Comparison of ENCODE assay signal across 10 cellular contexts in genomic region chr19:44926245-44927077, GRCh38. TPM values are rescaled to one million over a fixed set of nuclear protein-coding genes. Genes with fewer than 3 reads are reported as not detected.
A peak's percentile ranks its signal among the peaks of the same experiment; 100 is the strongest.
DNase-seq lines count a peak whose midpoint lies in the region; ATAC-seq, FAIRE-seq and TF ChIP-seq lines count a peak whose summit lies in the region.
"Not testable (repeated sequence)": the region's sequence is repeated elsewhere in the genome, so short reads cannot be mapped to it uniquely, and the experiment has no call there.
"Had no signal": no experiment of that assay in that cellular context is flagged by ENCODE, and none has a peak within 500 bp of the region (broad histone marks: within the 10 kb centered on the region; RNA-seq: fewer than 3 reads in every experiment).

No MANE protein-coding gene starts in this region.

- RAD21 ChIA-PET in GM12878 (lab: Charles Lee; ENCODE audit: unreplicated experiment), result interaction anchor here (0.5 kb wide), 1 partner anchor 71 kb away, joined by 4 read pairs; no protein-coding TSS in a partner anchor

- TF ChIP-seq CTCF in GM12878 (IDR thresholded peaks at IDR 0.05 in 2 of 3, conservative IDR thresholded peaks at IDR 0.05 in 1 of 3; ENCODE audit: control insufficient read depth in 2 of 3, extremely low read depth in 1 of 3, insufficient read depth in 1 of 3, low read depth in 3 of 3, low read length in 3 of 3); gastroesophageal sphincter (IDR thresholded peaks at IDR 0.05); mucosa of descending colon (IDR thresholded peaks at IDR 0.05); stomach (IDR thresholded peaks at IDR 0.05): not testable (repeated sequence)

- not testable (repeated sequence) for H4K20me1 ChIP-seq in GM23248 (ENCODE audit: insufficient read depth); GM12878 (ENCODE audit: control insufficient read depth, insufficient read depth)

- SMC1A ChIA-PET in GM12878 (lab: Charles Lee; ENCODE audit: uncharacterized antibody, unreplicated experiment), result not testable (repeated sequence)

- H2AFZ ChIP-seq in GM23248, result peak overlapping the region; percentile 59; the same call in 1 of the 2 replicates
- H2AFZ ChIP-seq in GM12878 (ENCODE audit: control insufficient read depth, low read depth, low read length), result not testable (repeated sequence)

- TF ChIP-seq POLR2A in GM12878 (IDR thresholded peaks at IDR 0.05; ENCODE audit: low read depth, low read length); gastroesophageal sphincter (IDR thresholded peaks at IDR 0.05); stomach (IDR thresholded peaks at IDR 0.05): not testable (repeated sequence)

- POLR2A ChIA-PET in GM12878 (lab: Charles Lee), result not testable (repeated sequence)

- not testable (repeated sequence) for FAIRE-seq in GM12878 (lab: Jason Lieb, UNC)

- H3F3A ChIP-seq in GM23248 (ENCODE audit: insufficient read depth), result not testable (repeated sequence)

- not testable (repeated sequence) for DNase-seq in GM23248; GM12878 (ENCODE audit: low read depth, low spot score); mucosa of descending colon; stomach
- DNase-seq in SJCRH30, result peak in 1 of 2 experiments; percentile 39

- 44 to 56% methylated on average over 9 to 18 of the region's 19 CpGs for WGBS in GM23248 (ENCODE audit: low coverage in 1 of 2, low lambda C conversion rate in 2 of 2, missing lambda C conversion rate in 2 of 2), 2 experiments
- 30% methylated on average over 17 of the region's 19 CpGs for WGBS in GM12878 (ENCODE audit: insufficient coverage, insufficient replicate concordance, low lambda C conversion rate, missing lambda C conversion rate)
- WGBS in gastroesophageal sphincter (ENCODE audit: low coverage in 1 of 2), 2 donors, result 50 to 73% methylated on average over 8 to 10 of the region's 19 CpGs
- 34 to 63% (median 50%) methylated on average over 9 to 19 of the region's 19 CpGs for WGBS in stomach, 5 donors

- H3K4me1 ChIP-seq in GM23248 (ENCODE audit: insufficient read depth); GM12878 (ENCODE audit: control insufficient read depth, insufficient read depth, low read length); mucosa of descending colon (ENCODE audit: low read depth): not testable (repeated sequence)
- peaks cover 26% of the 10 kb centered on the region for H3K4me1 ChIP-seq in SJCRH30
- H3K4me1 ChIP-seq in gastroesophageal sphincter, result peaks cover 0 to 32% (median 3%) of the 10 kb centered on the region in 3 donors
- peaks cover 5 to 37% (median 15%) of the 10 kb centered on the region in 4 donors for H3K4me1 ChIP-seq in stomach

- H3K79me2 ChIP-seq in GM23248 (ENCODE audit: insufficient read depth); GM12878 (ENCODE audit: control insufficient read depth, insufficient read depth, low read length): not testable (repeated sequence)

- not testable (repeated sequence) for H3K27ac ChIP-seq in GM23248; SJCRH30; GM12878 (ENCODE audit: control insufficient read depth, insufficient read depth); gastroesophageal sphincter
- peak overlapping the region in 3 of 5 donors; percentile 18 to 67 (median 43) for H3K27ac ChIP-seq in stomach

- intact Hi-C loops in GM12878 (cut with micrococcal nuclease; ENCODE audit: unreplicated experiment); mucosa of descending colon (cut with DNase I, micrococcal nuclease); stomach (cut with DNase I; ENCODE audit: low total_unique reads): not testable (repeated sequence)

- CTCF ChIA-PET in GM12878 (lab: Yijun Ruan, JAX), result not testable (repeated sequence)

- H3K27me3 ChIP-seq in GM23248 (replicated peaks; ENCODE audit: insufficient read depth); SJCRH30; GM12878 (replicated peaks in 1 of 2; ENCODE audit: control insufficient read depth in 2 of 2, insufficient read depth in 2 of 2, low read length in 1 of 2); gastroesophageal sphincter; stomach: not testable (repeated sequence)

- not testable (repeated sequence) for H3K9me2 ChIP-seq in GM23248 (ENCODE audit: insufficient read depth)

- in situ Hi-C loops in GM23248 (cut with MboI); GM12878 (cut with MboI): not testable (repeated sequence)

- H3K9me3 ChIP-seq in GM23248 (ENCODE audit: low read depth); SJCRH30 (replicated peaks); GM12878 (replicated peaks; ENCODE audit: control insufficient read depth, insufficient read depth, low read length); gastroesophageal sphincter; mucosa of descending colon; stomach: not testable (repeated sequence)

- H3K4me2 ChIP-seq in GM23248 (ENCODE audit: unreplicated experiment), result peak overlapping the region; percentile 44
- not testable (repeated sequence) for H3K4me2 ChIP-seq in GM12878 (ENCODE audit: control insufficient read depth, insufficient read depth)

- H3K36me3 ChIP-seq in GM23248 (ENCODE audit: low read depth); SJCRH30; GM12878 (ENCODE audit: control insufficient read depth in 2 of 2, insufficient read depth in 2 of 2, low read length in 1 of 2); gastroesophageal sphincter; mucosa of descending colon (ENCODE audit: low read depth); stomach: not testable (repeated sequence)

- ATAC-seq in GM12878 (peak; percentile 17; the same call in 2 of the 3 replicates), gastroesophageal sphincter (peak; percentile 16), mucosa of descending colon (peak; percentile 28)

- not testable (repeated sequence) for TF ChIP-seq RAD21 in GM12878 (IDR thresholded peaks at IDR 0.05; ENCODE audit: insufficient read depth, low read depth, low read length)

- not testable (repeated sequence) for BruUV-seq in GM12878 (replicated peaks; lab: Mats Ljungman, UMichigan)

- H3K9ac ChIP-seq in GM23248; GM12878 (ENCODE audit: control insufficient read depth, insufficient read depth, low read length): not testable (repeated sequence)

- H3K4me3 ChIP-seq in GM23248, result 0 out of 2 replicates have a peak overlapping the region, but pooled peaks have one; percentile 36
- H3K4me3 ChIP-seq in SJCRH30, result peak overlapping the region; percentile 36
- H3K4me3 ChIP-seq in GM12878, mucosa of descending colon: not testable (repeated sequence)
- H3K4me3 ChIP-seq in gastroesophageal sphincter, result peak overlapping the region in 1 of 2 donors; percentile 34
- H3K4me3 ChIP-seq in stomach, result peak overlapping the region in 2 of 4 donors; percentile 13 to 24

- not testable (repeated sequence) for TF ChIP-seq EP300 in GM12878 (IDR thresholded peaks at IDR 0.05; ENCODE audit: borderline replicate concordance in 1 of 2, control insufficient read depth in 1 of 2, low read depth in 2 of 2, low read length in 2 of 2); gastroesophageal sphincter (IDR thresholded peaks at IDR 0.05); stomach (IDR thresholded peaks at IDR 0.05)

RNA-seq across cellular contexts. Expression of gene APOC1, which starts 12.1 kb away (rescaled TPM):
- not detected in 2 replicates for total RNA-seq in GM23248 (2014; rRNA removed; shearing (Covaris generic))
- polyA plus RNA-seq in GM23248 (2016; fragmentation: Nextera tagmentation; extraction: Ambion mirVana), result 0.49 TPM in 1 of 2 replicates, not detected in the other
- 18.3 and 22.9 TPM in 2 replicates for total RNA-seq in SJCRH30 (2014; rRNA removed; shearing (Covaris generic))
- not detected in 2 replicates for total RNA-seq in GM12878 (2013; cell fraction: nucleolus; rRNA removed)
- 0.73 and 1.3 TPM in 2 replicates for total RNA-seq in GM12878 (2014; rRNA removed)
- total RNA-seq in GM12878 (2014; rRNA removed; fragmentation: Illumina TruSeq; extraction: Trizol), result 0.76 and 2.4 TPM in 2 replicates
- total RNA-seq in GM12878 (2021), result 2.7 and 3.8 TPM in 2 replicates
- 1.1 TPM for polyA plus RNA-seq in GM12878 (2011; ENCODE audit: low read depth)
- polyA plus RNA-seq in GM12878 (2011; rRNA removed), result 1.0 and 1.7 TPM in 2 replicates
- 0.85 and 1.2 TPM in 2 replicates for polyA plus RNA-seq in GM12878 (2011; cell fraction: cytosol; rRNA removed)
- polyA plus RNA-seq in GM12878 (2011; cell fraction: nucleus; rRNA removed), result 1.1 TPM in 1 of 2 replicates, not detected in the other
- polyA plus RNA-seq in GM12878 (2012), result 8.3 and 12.1 TPM in 2 replicates
- 3.8 TPM in 1 of 2 replicates, not detected in the other for polyA plus RNA-seq in GM12878 (2014; fragmentation: Illumina TruSeq; extraction: Trizol)
- polyA plus RNA-seq in GM12878 (2014; fragmentation: Nextera tagmentation; extraction: Ambion mirVana), result 1 to 10 TPM; 2.4 to 4.0 TPM
- 0.47 and 0.83 TPM in 2 replicates for polyA plus RNA-seq in GM12878 (2014; rRNA removed)
- 1 to 10 TPM; 2.8 to 3.9 TPM for polyA plus RNA-seq in GM12878 (2016; fragmentation: Nextera tagmentation; extraction: Ambion mirVana)
- 0.73 TPM in 1 of 2 replicates, not detected in the other for polyA minus RNA-seq in GM12878 (2011; rRNA and poly(A)+ RNA removed)
- polyA minus RNA-seq in GM12878 (2011; cell fraction: cytosol; rRNA and poly(A)+ RNA removed), result not detected in 2 replicates
- polyA minus RNA-seq in GM12878 (2011; cell fraction: nucleus; rRNA and poly(A)+ RNA removed), result not detected in 2 replicates
- 1 to 10 TPM in 2 of 4 donors, not detected in 2; 2.2 to 4.8 TPM for total RNA-seq in gastroesophageal sphincter
- 10 to 100 TPM in 1 of 3 donors, 1 to 10 TPM in 2; 3.6 to 12.7 (median 9.8) TPM for total RNA-seq in mucosa of descending colon
- total RNA-seq in stomach, result 10 to 100 TPM in 1 of 5 donors, 1 to 10 TPM in 2, not detected in 2; 5.4 to 70.6 (median 5.7) TPM
- polyA plus RNA-seq in stomach, result 10 to 100 TPM; 13.3 to 68.3 (median 21.9) TPM

RNA-seq across cellular contexts. Expression of gene APOC4, which starts 15.6 kb away (rescaled TPM):
- not detected in 2 replicates for total RNA-seq in GM23248 (2014; rRNA removed; shearing (Covaris generic))
- polyA plus RNA-seq in GM23248 (2016; fragmentation: Nextera tagmentation; extraction: Ambion mirVana) (not detected in 2 replicates), GM12878 (2011; rRNA removed) (not detected in 2 replicates), GM12878 (2014; fragmentation: Illumina TruSeq; extraction: Trizol) (1.4 TPM in 1 of 2 replicates, not detected in the other), GM12878 (2014; fragmentation: Nextera tagmentation; extraction: Ambion mirVana) (not detected), GM12878 (2014; rRNA removed) (not detected in 2 replicates), GM12878 (2016; fragmentation: Nextera tagmentation; extraction: Ambion mirVana) (not detected), stomach (under 1 TPM in 1 of 3 donors, not detected in 2; 0.33 TPM)
- total RNA-seq in SJCRH30 (2014; rRNA removed; shearing (Covaris generic)), result 0.20 TPM in 1 of 2 replicates, not detected in the other
- total RNA-seq in GM12878 (2013; cell fraction: nucleolus; rRNA removed), result not detected in 2 replicates
- total RNA-seq in GM12878 (2014; rRNA removed) (not detected in 2 replicates), GM12878 (2014; rRNA removed; fragmentation: Illumina TruSeq; extraction: Trizol) (not detected in 2 replicates), GM12878 (2021) (not detected in 2 replicates), gastroesophageal sphincter (not detected), mucosa of descending colon (not detected), stomach (not detected)
- not detected for polyA plus RNA-seq in GM12878 (2011; ENCODE audit: low read depth)
- polyA plus RNA-seq in GM12878 (2011; cell fraction: cytosol; rRNA removed), result not detected in 2 replicates
- polyA plus RNA-seq in GM12878 (2011; cell fraction: nucleus; rRNA removed), result not detected in 2 replicates
- polyA plus RNA-seq in GM12878 (2012), result not detected in 2 replicates
- polyA minus RNA-seq in GM12878 (2011; rRNA and poly(A)+ RNA removed), result not detected in 2 replicates
- polyA minus RNA-seq in GM12878 (2011; cell fraction: cytosol; rRNA and poly(A)+ RNA removed), result not detected in 2 replicates
- polyA minus RNA-seq in GM12878 (2011; cell fraction: nucleus; rRNA and poly(A)+ RNA removed), result not detected in 2 replicates
- total RNA-seq: dermis blood vessel endothelial cell, MCF 10A, pulmonary artery endothelial cell, Right ventricle myocardium superior had no signal

RNA-seq across cellular contexts. Expression of gene APOC2, which starts 19.4 kb away (rescaled TPM):
- not detected in 2 replicates for total RNA-seq in GM23248 (2014; rRNA removed; shearing (Covaris generic))
- not detected in 2 replicates for polyA plus RNA-seq in GM23248 (2016; fragmentation: Nextera tagmentation; extraction: Ambion mirVana)
- not detected in 2 replicates for total RNA-seq in SJCRH30 (2014; rRNA removed; shearing (Covaris generic))
- total RNA-seq in GM12878 (2013; cell fraction: nucleolus; rRNA removed), result not detected in 2 replicates
- total RNA-seq in GM12878 (2014; rRNA removed), result not detected in 2 replicates
- total RNA-seq in GM12878 (2014; rRNA removed; fragmentation: Illumina TruSeq; extraction: Trizol), result not detected in 2 replicates
- total RNA-seq in GM12878 (2021), result not detected in 2 replicates
- polyA plus RNA-seq in GM12878 (2011; ENCODE audit: low read depth), result not detected
- polyA plus RNA-seq in GM12878 (2011; rRNA removed), result 0.52 and 0.72 TPM in 2 replicates
- 1.2 and 1.3 TPM in 2 replicates for polyA plus RNA-seq in GM12878 (2011; cell fraction: cytosol; rRNA removed)
- not detected in 2 replicates for polyA plus RNA-seq in GM12878 (2011; cell fraction: nucleus; rRNA removed)
- polyA plus RNA-seq in GM12878 (2012), result 0.49 TPM in 1 of 2 replicates, not detected in the other
- not detected in 2 replicates for polyA plus RNA-seq in GM12878 (2014; fragmentation: Illumina TruSeq; extraction: Trizol)
- polyA plus RNA-seq in GM12878 (2014; fragmentation: Nextera tagmentation; extraction: Ambion mirVana), result not detected
- polyA plus RNA-seq in GM12878 (2014; rRNA removed), result not detected in 2 replicates
- not detected for polyA plus RNA-seq in GM12878 (2016; fragmentation: Nextera tagmentation; extraction: Ambion mirVana)
- 0.41 TPM in 1 of 2 replicates, not detected in the other for polyA minus RNA-seq in GM12878 (2011; rRNA and poly(A)+ RNA removed)
- polyA minus RNA-seq in GM12878 (2011; cell fraction: cytosol; rRNA and poly(A)+ RNA removed), result not detected in 2 replicates
- not detected in 2 replicates for polyA minus RNA-seq in GM12878 (2011; cell fraction: nucleus; rRNA and poly(A)+ RNA removed)
- not detected for total RNA-seq in gastroesophageal sphincter
- 1 to 10 TPM in 1 of 3 donors, under 1 TPM in 2; 0.80 to 1.6 (median 0.98) TPM for total RNA-seq in mucosa of descending colon
- total RNA-seq in stomach, result 10 to 100 TPM in 1 of 5 donors, not detected in 4; 16.8 TPM
- 1 to 10 TPM in 1 of 3 donors, under 1 TPM in 1, not detected in 1; 0.75 to 2.5 TPM for polyA plus RNA-seq in stomach
- total RNA-seq: dermis blood vessel endothelial cell, MCF 10A, pulmonary artery endothelial cell, Right ventricle myocardium superior had no signal

RNA-seq across cellular contexts. Expression of gene APOE, which starts 20.9 kb away (rescaled TPM):
- 0.76 TPM in 1 of 2 replicates, not detected in the other for total RNA-seq in GM23248 (2014; rRNA removed; shearing (Covaris generic))
- polyA plus RNA-seq in GM23248 (2016; fragmentation: Nextera tagmentation; extraction: Ambion mirVana), result 0.60 and 0.87 TPM in 2 replicates
- total RNA-seq in SJCRH30 (2014; rRNA removed; shearing (Covaris generic)), result 4.5 and 6.5 TPM in 2 replicates
- 1.4 and 4.5 TPM in 2 replicates for total RNA-seq in GM12878 (2013; cell fraction: nucleolus; rRNA removed)
- total RNA-seq in GM12878 (2014; rRNA removed), result 0.11 and 0.51 TPM in 2 replicates
- total RNA-seq in GM12878 (2014; rRNA removed; fragmentation: Illumina TruSeq; extraction: Trizol), result 0.22 TPM in 1 of 2 replicates, not detected in the other
- 3.4 and 3.7 TPM in 2 replicates for total RNA-seq in GM12878 (2021)
- polyA plus RNA-seq in GM12878 (2011; ENCODE audit: low read depth), result not detected
- 0.38 and 0.50 TPM in 2 replicates for polyA plus RNA-seq in GM12878 (2011; rRNA removed)
- polyA plus RNA-seq in GM12878 (2011; cell fraction: cytosol; rRNA removed), result 0.52 and 0.62 TPM in 2 replicates
- polyA plus RNA-seq in GM12878 (2011; cell fraction: nucleus; rRNA removed), result 4.2 and 5.8 TPM in 2 replicates
- 0.42 and 0.88 TPM in 2 replicates for polyA plus RNA-seq in GM12878 (2012)
- polyA plus RNA-seq in GM12878 (2014; fragmentation: Illumina TruSeq; extraction: Trizol), result not detected in 2 replicates
- not detected for polyA plus RNA-seq in GM12878 (2014; fragmentation: Nextera tagmentation; extraction: Ambion mirVana)
- 0.33 and 1.1 TPM in 2 replicates for polyA plus RNA-seq in GM12878 (2014; rRNA removed)
- polyA plus RNA-seq in GM12878 (2016; fragmentation: Nextera tagmentation; extraction: Ambion mirVana), result under 1 TPM in 1 of 2 experiments, not detected in 1; 0.93 TPM
- polyA minus RNA-seq in GM12878 (2011; rRNA and poly(A)+ RNA removed), result not detected in 2 replicates
- polyA minus RNA-seq in GM12878 (2011; cell fraction: cytosol; rRNA and poly(A)+ RNA removed), result not detected in 2 replicates
- polyA minus RNA-seq in GM12878 (2011; cell fraction: nucleus; rRNA and poly(A)+ RNA removed), result not detected in 2 replicates
- total RNA-seq in gastroesophageal sphincter, result 10 to 100 TPM in 3 of 4 donors, 1 to 10 TPM in 1; 7.8 to 44.4 (median 31.7) TPM
- total RNA-seq in mucosa of descending colon, result 10 to 100 TPM; 32.7 to 74.6 (median 46.2) TPM
- total RNA-seq in stomach, result 100 to 1,000 TPM in 3 of 5 donors, 10 to 100 TPM in 2; 13.4 to 485 (median 235) TPM
- polyA plus RNA-seq in stomach, result 100 to 1,000 TPM in 1 of 3 donors, 10 to 100 TPM in 2; 35.1 to 166 (median 72.2) TPM

RNA-seq across cellular contexts. Expression of gene CLPTM1, which starts 28.7 kb away (rescaled TPM):
- total RNA-seq in GM23248 (2014; rRNA removed; shearing (Covaris generic)), result 40.5 and 42.5 TPM in 2 replicates
- polyA plus RNA-seq in GM23248 (2016; fragmentation: Nextera tagmentation; extraction: Ambion mirVana) (103 and 109 TPM in 2 replicates), GM12878 (2011; rRNA removed) (13.3 and 33.1 TPM in 2 replicates), GM12878 (2014; fragmentation: Illumina TruSeq; extraction: Trizol) (28.5 and 51.2 TPM in 2 replicates), GM12878 (2014; fragmentation: Nextera tagmentation; extraction: Ambion mirVana) (1 to 10 TPM in 1 of 2 experiments, under 1 TPM in 1; 0.42 to 2.3 TPM), GM12878 (2014; rRNA removed) (36.2 and 43.4 TPM in 2 replicates), GM12878 (2016; fragmentation: Nextera tagmentation; extraction: Ambion mirVana) (10 to 100 TPM; 56.6 to 60.9 TPM), stomach (10 to 100 TPM; 43.4 to 73.3 (median 60.1) TPM)
- total RNA-seq in SJCRH30 (2014; rRNA removed; shearing (Covaris generic)), result 36.0 and 37.9 TPM in 2 replicates
- 48.2 and 53.9 TPM in 2 replicates for total RNA-seq in GM12878 (2013; cell fraction: nucleolus; rRNA removed)
- total RNA-seq in GM12878 (2014; rRNA removed) (22.5 and 34.3 TPM in 2 replicates), GM12878 (2014; rRNA removed; fragmentation: Illumina TruSeq; extraction: Trizol) (10.5 and 14.4 TPM in 2 replicates), GM12878 (2021) (70.6 and 72.6 TPM in 2 replicates), gastroesophageal sphincter (10 to 100 TPM; 41.7 to 76.3 (median 43.2) TPM), mucosa of descending colon (100 to 1,000 TPM in 2 of 3 donors, 10 to 100 TPM in 1; 98.3 to 125 (median 114) TPM), stomach (100 to 1,000 TPM in 2 of 5 donors, 10 to 100 TPM in 3; 39.3 to 152 (median 86.6) TPM)
- 19.8 TPM for polyA plus RNA-seq in GM12878 (2011; ENCODE audit: low read depth)
- 49.1 and 49.9 TPM in 2 replicates for polyA plus RNA-seq in GM12878 (2011; cell fraction: cytosol; rRNA removed)
- 120 and 136 TPM in 2 replicates for polyA plus RNA-seq in GM12878 (2011; cell fraction: nucleus; rRNA removed)
- 37.1 and 39.2 TPM in 2 replicates for polyA plus RNA-seq in GM12878 (2012)
- 45.1 and 46.5 TPM in 2 replicates for polyA minus RNA-seq in GM12878 (2011; rRNA and poly(A)+ RNA removed)
- 22.6 and 31.4 TPM in 2 replicates for polyA minus RNA-seq in GM12878 (2011; cell fraction: cytosol; rRNA and poly(A)+ RNA removed)
- polyA minus RNA-seq in GM12878 (2011; cell fraction: nucleus; rRNA and poly(A)+ RNA removed), result 23.0 and 39.7 TPM in 2 replicates
